Comparison of ENCODE assay signal across 2 cellular contexts in the genomic region with DNA sequence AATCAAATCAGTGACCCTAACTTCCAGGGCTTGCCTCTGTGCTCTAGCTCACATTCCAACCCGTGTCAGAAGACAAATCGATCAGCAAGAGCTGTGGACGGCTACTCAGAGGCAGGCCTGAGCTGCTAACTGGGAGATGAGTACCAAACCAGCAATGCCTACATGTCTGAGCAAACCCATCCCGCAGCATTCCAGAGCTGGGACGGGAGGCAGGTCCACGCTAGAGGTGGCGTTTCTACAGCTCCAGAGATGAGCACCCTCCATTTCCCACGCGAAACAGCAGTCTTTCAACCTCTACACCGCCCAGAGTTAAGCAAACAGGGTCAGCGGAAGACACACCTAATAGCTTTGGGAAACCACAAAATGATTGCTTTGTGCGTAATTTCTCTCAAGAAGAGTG.
TF ChIP-seq lines count a peak whose summit lies in the region.

No MANE protein-coding gene starts in this region.

TF ChIP-seq in Ishikawa, 13 proteins besides CTCF, POLR2A, EP300 and RAD21 (continued from another document):
- peak; percentile 28; the same call in 1 of the 2 replicates for TF ChIP-seq TEAD4 (IDR thresholded peaks at IDR 0.05)

TF ChIP-seq in H1, 55 proteins besides CTCF, POLR2A, EP300 and RAD21:
- TF ChIP-seq PHF8 (conservative IDR thresholded peaks at IDR 0.05; ENCODE audit: low read depth, low read length), result no peak
- TF ChIP-seq TEAD4 (IDR thresholded peaks at IDR 0.05; ENCODE audit: low read depth, low read length), result peak; percentile 46; the same call in 1 of the 2 replicates
